In the genomic region with DNA sequence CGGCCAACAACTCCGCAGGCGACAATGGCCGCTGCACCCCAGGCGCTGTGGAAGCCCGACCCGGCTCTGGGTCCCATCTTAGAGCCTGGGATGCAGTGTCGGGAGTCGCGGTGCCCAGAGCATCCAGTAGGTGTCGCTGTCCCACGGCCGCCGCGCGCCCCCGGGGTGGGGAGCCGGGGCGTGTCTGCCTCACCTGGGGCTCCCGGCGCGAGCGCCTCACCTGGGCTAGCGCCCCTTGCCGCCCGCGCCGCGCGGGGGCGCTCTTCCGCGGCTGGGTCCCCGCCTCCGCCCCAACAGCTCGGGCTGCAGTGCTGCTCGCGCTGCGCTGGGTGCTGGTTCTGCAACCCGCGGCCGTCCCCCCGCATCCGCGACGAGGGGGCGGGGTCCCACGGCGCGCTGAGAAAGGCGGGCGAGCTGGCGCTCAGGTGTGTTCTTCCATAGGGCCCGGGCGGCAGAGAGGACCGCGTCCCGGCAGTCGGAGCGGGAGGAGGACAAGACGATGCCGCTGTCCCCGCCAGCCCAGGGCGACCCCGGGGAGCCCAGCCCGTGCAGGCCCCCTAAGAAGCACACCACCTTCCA, we compare ENCODE assay signal across 1 cellular context.
A peak's percentile ranks its signal among the peaks of the same experiment; 100 is the strongest.
TF ChIP-seq lines count a peak whose summit lies in the region.

A gene with protein sequence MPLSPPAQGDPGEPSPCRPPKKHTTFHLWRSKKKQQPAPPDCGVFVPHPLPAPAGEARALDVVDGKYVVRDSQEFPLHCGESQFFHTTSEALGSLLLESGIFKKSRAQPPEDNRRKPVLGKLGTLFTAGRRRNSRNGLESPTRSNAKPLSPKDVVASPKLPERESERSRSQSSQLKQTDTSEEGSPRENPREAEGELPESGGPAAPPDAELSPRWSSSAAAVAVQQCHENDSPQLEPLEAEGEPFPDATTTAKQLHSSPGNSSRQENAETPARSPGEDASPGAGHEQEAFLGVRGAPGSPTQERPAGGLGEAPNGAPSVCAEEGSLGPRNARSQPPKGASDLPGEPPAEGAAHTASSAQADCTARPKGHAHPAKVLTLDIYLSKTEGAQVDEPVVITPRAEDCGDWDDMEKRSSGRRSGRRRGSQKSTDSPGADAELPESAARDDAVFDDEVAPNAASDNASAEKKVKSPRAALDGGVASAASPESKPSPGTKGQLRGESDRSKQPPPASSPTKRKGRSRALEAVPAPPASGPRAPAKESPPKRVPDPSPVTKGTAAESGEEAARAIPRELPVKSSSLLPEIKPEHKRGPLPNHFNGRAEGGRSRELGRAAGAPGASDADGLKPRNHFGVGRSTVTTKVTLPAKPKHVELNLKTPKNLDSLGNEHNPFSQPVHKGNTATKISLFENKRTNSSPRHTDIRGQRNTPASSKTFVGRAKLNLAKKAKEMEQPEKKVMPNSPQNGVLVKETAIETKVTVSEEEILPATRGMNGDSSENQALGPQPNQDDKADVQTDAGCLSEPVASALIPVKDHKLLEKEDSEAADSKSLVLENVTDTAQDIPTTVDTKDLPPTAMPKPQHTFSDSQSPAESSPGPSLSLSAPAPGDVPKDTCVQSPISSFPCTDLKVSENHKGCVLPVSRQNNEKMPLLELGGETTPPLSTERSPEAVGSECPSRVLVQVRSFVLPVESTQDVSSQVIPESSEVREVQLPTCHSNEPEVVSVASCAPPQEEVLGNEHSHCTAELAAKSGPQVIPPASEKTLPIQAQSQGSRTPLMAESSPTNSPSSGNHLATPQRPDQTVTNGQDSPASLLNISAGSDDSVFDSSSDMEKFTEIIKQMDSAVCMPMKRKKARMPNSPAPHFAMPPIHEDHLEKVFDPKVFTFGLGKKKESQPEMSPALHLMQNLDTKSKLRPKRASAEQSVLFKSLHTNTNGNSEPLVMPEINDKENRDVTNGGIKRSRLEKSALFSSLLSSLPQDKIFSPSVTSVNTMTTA (N-terminal part only) (plus strand): TSS at position 308 of the 579 bp plus-strand sequence. CDS start 192 bp downstream, at position 500.

TF ChIP-seq in HepG2, 621 proteins besides CTCF, POLR2A, EP300 and RAD21 (continued from another document and continues in another):
- TF ChIP-seq, protein P1, sequence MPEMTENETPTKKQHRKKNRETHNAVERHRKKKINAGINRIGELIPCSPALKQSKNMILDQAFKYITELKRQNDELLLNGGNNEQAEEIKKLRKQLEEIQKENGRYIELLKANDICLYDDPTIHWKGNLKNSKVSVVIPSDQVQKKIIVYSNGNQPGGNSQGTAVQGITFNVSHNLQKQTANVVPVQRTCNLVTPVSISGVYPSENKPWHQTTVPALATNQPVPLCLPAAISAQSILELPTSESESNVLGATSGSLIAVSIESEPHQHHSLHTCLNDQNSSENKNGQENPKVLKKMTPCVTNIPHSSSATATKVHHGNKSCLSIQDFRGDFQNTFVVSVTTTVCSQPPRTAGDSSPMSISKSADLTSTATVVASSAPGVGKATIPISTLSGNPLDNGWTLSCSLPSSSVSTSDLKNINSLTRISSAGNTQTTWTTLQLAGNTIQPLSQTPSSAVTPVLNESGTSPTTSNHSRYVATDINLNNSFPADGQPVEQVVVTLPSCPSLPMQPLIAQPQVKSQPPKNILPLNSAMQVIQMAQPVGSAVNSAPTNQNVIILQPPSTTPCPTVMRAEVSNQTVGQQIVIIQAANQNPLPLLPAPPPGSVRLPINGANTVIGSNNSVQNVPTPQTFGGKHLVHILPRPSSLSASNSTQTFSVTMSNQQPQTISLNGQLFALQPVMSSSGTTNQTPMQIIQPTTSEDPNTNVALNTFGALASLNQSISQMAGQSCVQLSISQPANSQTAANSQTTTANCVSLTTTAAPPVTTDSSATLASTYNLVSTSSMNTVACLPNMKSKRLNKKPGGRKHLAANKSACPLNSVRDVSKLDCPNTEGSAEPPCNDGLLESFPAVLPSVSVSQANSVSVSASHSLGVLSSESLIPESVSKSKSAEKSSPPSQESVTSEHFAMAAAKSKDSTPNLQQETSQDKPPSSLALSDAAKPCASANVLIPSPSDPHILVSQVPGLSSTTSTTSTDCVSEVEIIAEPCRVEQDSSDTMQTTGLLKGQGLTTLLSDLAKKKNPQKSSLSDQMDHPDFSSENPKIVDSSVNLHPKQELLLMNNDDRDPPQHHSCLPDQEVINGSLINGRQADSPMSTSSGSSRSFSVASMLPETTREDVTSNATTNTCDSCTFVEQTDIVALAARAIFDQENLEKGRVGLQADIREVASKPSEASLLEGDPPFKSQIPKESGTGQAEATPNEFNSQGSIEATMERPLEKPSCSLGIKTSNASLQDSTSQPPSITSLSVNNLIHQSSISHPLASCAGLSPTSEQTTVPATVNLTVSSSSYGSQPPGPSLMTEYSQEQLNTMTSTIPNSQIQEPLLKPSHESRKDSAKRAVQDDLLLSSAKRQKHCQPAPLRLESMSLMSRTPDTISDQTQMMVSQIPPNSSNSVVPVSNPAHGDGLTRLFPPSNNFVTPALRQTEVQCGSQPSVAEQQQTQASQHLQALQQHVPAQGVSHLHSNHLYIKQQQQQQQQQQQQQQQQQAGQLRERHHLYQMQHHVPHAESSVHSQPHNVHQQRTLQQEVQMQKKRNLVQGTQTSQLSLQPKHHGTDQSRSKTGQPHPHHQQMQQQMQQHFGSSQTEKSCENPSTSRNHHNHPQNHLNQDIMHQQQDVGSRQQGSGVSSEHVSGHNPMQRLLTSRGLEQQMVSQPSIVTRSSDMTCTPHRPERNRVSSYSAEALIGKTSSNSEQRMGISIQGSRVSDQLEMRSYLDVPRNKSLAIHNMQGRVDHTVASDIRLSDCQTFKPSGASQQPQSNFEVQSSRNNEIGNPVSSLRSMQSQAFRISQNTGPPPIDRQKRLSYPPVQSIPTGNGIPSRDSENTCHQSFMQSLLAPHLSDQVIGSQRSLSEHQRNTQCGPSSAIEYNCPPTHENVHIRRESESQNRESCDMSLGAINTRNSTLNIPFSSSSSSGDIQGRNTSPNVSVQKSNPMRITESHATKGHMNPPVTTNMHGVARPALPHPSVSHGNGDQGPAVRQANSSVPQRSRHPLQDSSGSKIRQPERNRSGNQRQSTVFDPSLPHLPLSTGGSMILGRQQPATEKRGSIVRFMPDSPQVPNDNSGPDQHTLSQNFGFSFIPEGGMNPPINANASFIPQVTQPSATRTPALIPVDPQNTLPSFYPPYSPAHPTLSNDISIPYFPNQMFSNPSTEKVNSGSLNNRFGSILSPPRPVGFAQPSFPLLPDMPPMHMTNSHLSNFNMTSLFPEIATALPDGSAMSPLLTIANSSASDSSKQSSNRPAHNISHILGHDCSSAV (CRISPR knock-in tag; IDR thresholded peaks at IDR 0.05; ENCODE audit: borderline replicate concordance) = no peak
- TF ChIP-seq ZNF567 (CRISPR knock-in tag; IDR thresholded peaks at IDR 0.05; ENCODE audit: borderline replicate concordance) (no peak), ZNF543 (CRISPR knock-in tag; IDR thresholded peaks at IDR 0.05) (no peak), ISX (CRISPR knock-in tag; conservative IDR thresholded peaks at IDR 0.05) (no peak), BORCS8-MEF2B (CRISPR knock-in tag; IDR thresholded peaks at IDR 0.05) (0 out of 2 replicates have a peak, but pooled peaks have one; percentile 21), TIGD3 (CRISPR knock-in tag; IDR thresholded peaks at IDR 0.05; ENCODE audit: borderline replicate concordance) (no peak), ZNF34 (CRISPR knock-in tag; IDR thresholded peaks at IDR 0.05; ENCODE audit: borderline replicate concordance) (0 out of 2 replicates have a peak, but pooled peaks have one; percentile 45), EEA1 (CRISPR knock-in tag; IDR thresholded peaks at IDR 0.05; ENCODE audit: borderline replicate concordance) (no peak), NR2F6 (IDR thresholded peaks at IDR 0.05) (no peak), NR2F6 (CRISPR knock-in tag; IDR thresholded peaks at IDR 0.05) (no peak), ERF (CRISPR knock-in tag; IDR thresholded peaks at IDR 0.05) (no peak), NFYC (CRISPR knock-in tag; IDR thresholded peaks at IDR 0.05) (no peak), ZNF777 (CRISPR knock-in tag; IDR thresholded peaks at IDR 0.05) (no peak), RFXANK (CRISPR knock-in tag; IDR thresholded peaks at IDR 0.05) (no peak), ZNF24 (IDR thresholded peaks at IDR 0.05) (no peak), ZNF615 (CRISPR knock-in tag; IDR thresholded peaks at IDR 0.05; ENCODE audit: borderline replicate concordance) (no peak), JDP2 (CRISPR knock-in tag; IDR thresholded peaks at IDR 0.05; ENCODE audit: borderline replicate concordance) (no peak), SMYD3 (CRISPR knock-in tag; IDR thresholded peaks at IDR 0.05) (no peak), ZSCAN20 (CRISPR knock-in tag; IDR thresholded peaks at IDR 0.05; ENCODE audit: borderline replicate concordance) (no peak), PAF1 (CRISPR knock-in tag; IDR thresholded peaks at IDR 0.05) (no peak), MED13 (CRISPR knock-in tag; IDR thresholded peaks at IDR 0.05) (no peak), ZFP91 (CRISPR knock-in tag; IDR thresholded peaks at IDR 0.05; ENCODE audit: borderline replicate concordance) (no peak; the same call in 1 of the 2 replicates), MAF1 (CRISPR knock-in tag; IDR thresholded peaks at IDR 0.05; ENCODE audit: borderline replicate concordance) (no peak), ZNF614 (CRISPR knock-in tag; IDR thresholded peaks at IDR 0.05; ENCODE audit: borderline replicate concordance) (no peak), YY1 (IDR thresholded peaks at IDR 0.05; ENCODE audit: insufficient read depth, insufficient replicate concordance, low read depth, low read length) (peak; percentile 71), ZNF577 (CRISPR knock-in tag; IDR thresholded peaks at IDR 0.05; ENCODE audit: borderline replicate concordance, low read depth) (no peak), EED (CRISPR knock-in tag; IDR thresholded peaks at IDR 0.05) (peak; percentile 70; the same call in 1 of the 2 replicates), MBD4 (IDR thresholded peaks at IDR 0.05; ENCODE audit: borderline replicate concordance, low read length) (no peak), ZKSCAN8 (CRISPR knock-in tag; IDR thresholded peaks at IDR 0.05; ENCODE audit: borderline replicate concordance) (no peak)
- TF ChIP-seq, protein P2, sequence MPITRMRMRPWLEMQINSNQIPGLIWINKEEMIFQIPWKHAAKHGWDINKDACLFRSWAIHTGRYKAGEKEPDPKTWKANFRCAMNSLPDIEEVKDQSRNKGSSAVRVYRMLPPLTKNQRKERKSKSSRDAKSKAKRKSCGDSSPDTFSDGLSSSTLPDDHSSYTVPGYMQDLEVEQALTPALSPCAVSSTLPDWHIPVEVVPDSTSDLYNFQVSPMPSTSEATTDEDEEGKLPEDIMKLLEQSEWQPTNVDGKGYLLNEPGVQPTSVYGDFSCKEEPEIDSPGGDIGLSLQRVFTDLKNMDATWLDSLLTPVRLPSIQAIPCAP (CRISPR knock-in tag; IDR thresholded peaks at IDR 0.05; ENCODE audit: low read depth) = no peak
- TF ChIP-seq, protein P3, sequence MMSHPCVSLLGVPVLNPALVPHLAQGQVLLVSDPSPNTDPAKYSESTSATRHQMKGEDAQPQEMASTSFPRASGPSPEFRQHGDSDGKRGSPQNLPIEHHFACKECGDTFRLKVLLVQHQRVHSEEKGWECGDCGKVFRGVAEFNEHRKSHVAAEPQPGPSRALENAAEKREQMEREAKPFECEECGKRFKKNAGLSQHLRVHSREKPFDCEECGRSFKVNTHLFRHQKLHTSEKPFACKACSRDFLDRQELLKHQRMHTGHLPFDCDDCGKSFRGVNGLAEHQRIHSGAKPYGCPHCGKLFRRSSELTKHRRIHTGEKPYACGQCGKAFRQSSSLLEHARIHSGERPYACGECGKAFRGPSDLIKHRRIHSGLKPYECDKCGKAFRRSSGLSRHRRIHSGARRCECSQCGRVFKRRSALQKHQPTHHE (CRISPR knock-in tag; IDR thresholded peaks at IDR 0.05; ENCODE audit: borderline replicate concordance) = no peak
- TF ChIP-seq, protein P4, sequence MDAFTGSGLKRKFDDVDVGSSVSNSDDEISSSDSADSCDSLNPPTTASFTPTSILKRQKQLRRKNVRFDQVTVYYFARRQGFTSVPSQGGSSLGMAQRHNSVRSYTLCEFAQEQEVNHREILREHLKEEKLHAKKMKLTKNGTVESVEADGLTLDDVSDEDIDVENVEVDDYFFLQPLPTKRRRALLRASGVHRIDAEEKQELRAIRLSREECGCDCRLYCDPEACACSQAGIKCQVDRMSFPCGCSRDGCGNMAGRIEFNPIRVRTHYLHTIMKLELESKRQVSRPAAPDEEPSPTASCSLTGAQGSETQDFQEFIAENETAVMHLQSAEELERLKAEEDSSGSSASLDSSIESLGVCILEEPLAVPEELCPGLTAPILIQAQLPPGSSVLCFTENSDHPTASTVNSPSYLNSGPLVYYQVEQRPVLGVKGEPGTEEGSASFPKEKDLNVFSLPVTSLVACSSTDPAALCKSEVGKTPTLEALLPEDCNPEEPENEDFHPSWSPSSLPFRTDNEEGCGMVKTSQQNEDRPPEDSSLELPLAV (CRISPR knock-in tag; conservative IDR thresholded peaks at IDR 0.05; ENCODE audit: low read depth) = no peak
